ENCODE assay signal across 9 cellular contexts in genomic region chr11:105000167-105000566, GRCh38. TPM values are rescaled to one million over a fixed set of nuclear protein-coding genes. Genes with fewer than 3 reads are reported as not detected.
DNase-seq lines count a peak whose midpoint lies in the region; ATAC-seq and TF ChIP-seq lines count a peak whose summit lies in the region.
"Had no signal": no experiment of that assay in that cellular context is flagged by ENCODE, and none has a peak within 500 bp of the region (broad histone marks: within the 10 kb centered on the region; RNA-seq: fewer than 3 reads in every experiment).

No MANE protein-coding gene starts in this region.

- no peak for DNase-seq in DND-41
- peak; percentile 13 for DNase-seq in SK-MEL-5 (ENCODE audit: low read depth, low spot score)
- peak; percentile 69 for DNase-seq in islet precursor cell
- no peak for DNase-seq in D341Med (ENCODE audit: low spot score)
- no peak for DNase-seq in activated CD4-positive, CD25-positive, alpha-beta regulatory T cell treated with anti-CD3 and anti-CD28 coated beads, Interleukin-2, amount 50 U/mL, for 72 hours
- no peak for DNase-seq in NK-92 (lab: John Stamatoyannopoulos, UW; ENCODE audit: unreplicated experiment)
- DNase-seq: gastrocnemius medialis, retina had no signal

- no peaks in the 10 kb centered on the region for H3K27me3 ChIP-seq in DND-41 (ENCODE audit: insufficient read depth, low read length, poor library complexity)
- H3K27me3 ChIP-seq: gastrocnemius medialis had no signal

- no peak overlapping the region for H2AFZ ChIP-seq in DND-41 (ENCODE audit: low read depth, low read length)

- in situ Hi-C loops in SK-MEL-5 (cut with HindIII; ENCODE audit: low pct_unique_long_range_greater_than_20kb, low sequenced_read_pairs) = no loop called here

- peak; percentile 16 for TF ChIP-seq CTCF in DND-41 (IDR thresholded peaks at IDR 0.05; ENCODE audit: borderline replicate concordance, extremely low read depth, low read length, poor library complexity, severe bottlenecking)

- no peaks in the 10 kb centered on the region for H3K36me3 ChIP-seq in DND-41 (ENCODE audit: insufficient read depth, low read length)
- H3K36me3 ChIP-seq: gastrocnemius medialis had no signal

- H3K9me3 ChIP-seq in DND-41 (ENCODE audit: insufficient read depth, low read length, severe bottlenecking) = no peaks in the 10 kb centered on the region
- H3K9me3 ChIP-seq: gastrocnemius medialis had no signal

- H3K4me2 ChIP-seq in DND-41 (ENCODE audit: insufficient read depth, low read length) = no peak overlapping the region

- ATAC-seq in DND-41 (ENCODE audit: insufficient read depth, low read depth) (no peak), GM18868 (IDR thresholded peaks at IDR 0.05; ENCODE audit: unreplicated experiment) (peak; percentile 41)
- ATAC-seq: gastrocnemius medialis had no signal

- H3K9ac ChIP-seq in DND-41 (ENCODE audit: low read depth, low read length) = no peak overlapping the region

- no peaks in the 10 kb centered on the region for H4K20me1 ChIP-seq in DND-41 (ENCODE audit: insufficient read depth, low read length)

- H3K79me2 ChIP-seq in DND-41 (ENCODE audit: insufficient read depth, low read length) = no peaks in the 10 kb centered on the region

- no peaks in the 10 kb centered on the region for H3K4me1 ChIP-seq in DND-41 (ENCODE audit: insufficient read depth, low read length)
- H3K4me1 ChIP-seq: gastrocnemius medialis had no signal

- no peak overlapping the region for H3K4me3 ChIP-seq in DND-41 (ENCODE audit: low read depth in 1 of 2, low read length in 2 of 2)
- H3K4me3 ChIP-seq: gastrocnemius medialis had no signal

- H3K27ac ChIP-seq in DND-41 (ENCODE audit: low read length) = no peak overlapping the region
- H3K27ac ChIP-seq: gastrocnemius medialis had no signal

RNA-seq across cellular contexts. Expression of gene CASP5, which starts 22.8 kb away (rescaled TPM):
- total RNA-seq in SK-MEL-5 (2014; rRNA removed; shearing (Covaris generic)) = not detected in 2 replicates
- polyA plus RNA-seq in SK-MEL-5 (2015; cell fraction: cytosol; rRNA removed) = not detected in 2 replicates
- not detected in 2 replicates for polyA plus RNA-seq in SK-MEL-5 (2015; cell fraction: nucleus; rRNA removed)
- total RNA-seq: gastrocnemius medialis had no signal

RNA-seq across cellular contexts. Expression of gene CASP4, which starts 31.8 kb away (rescaled TPM):
- total RNA-seq in SK-MEL-5 (2014; rRNA removed; shearing (Covaris generic)) = 91.5 and 96.1 TPM in 2 replicates
- polyA plus RNA-seq in SK-MEL-5 (2015; cell fraction: cytosol; rRNA removed) = 53.2 and 54.5 TPM in 2 replicates
- 45.0 and 56.7 TPM in 2 replicates for polyA plus RNA-seq in SK-MEL-5 (2015; cell fraction: nucleus; rRNA removed)

RNA-seq across cellular contexts. Expression of gene CASP1, which starts 34.8 kb away (rescaled TPM):
- 16.9 and 20.7 TPM in 2 replicates for total RNA-seq in SK-MEL-5 (2014; rRNA removed; shearing (Covaris generic))
- polyA plus RNA-seq in SK-MEL-5 (2015; cell fraction: cytosol; rRNA removed) = 5.2 and 6.0 TPM in 2 replicates
- 16.8 and 26.3 TPM in 2 replicates for polyA plus RNA-seq in SK-MEL-5 (2015; cell fraction: nucleus; rRNA removed)

RNA-seq across cellular contexts. Expression of gene CARD16, which starts 45.0 kb away (rescaled TPM):
- total RNA-seq in SK-MEL-5 (2014; rRNA removed; shearing (Covaris generic)) = 19.3 and 19.5 TPM in 2 replicates
- 6.6 and 8.5 TPM in 2 replicates for polyA plus RNA-seq in SK-MEL-5 (2015; cell fraction: cytosol; rRNA removed)
- polyA plus RNA-seq in SK-MEL-5 (2015; cell fraction: nucleus; rRNA removed) = 1.2 TPM in 1 of 2 replicates, not detected in the other

Comparison
In these comparisons a context has a peak if more than half of its experiments do, and no peak if none do; other contexts are left out.
1. DNase-seq: peak in SK-MEL-5 (single experiment) and islet precursor cell (single experiment); none in DND-41 (single experiment), D341Med (single experiment), activated CD4-positive, CD25-positive, alpha-beta regulatory T cell treated with anti-CD3 and anti-CD28 coated beads, Interleukin-2, amount 50 U/mL, for 72 hours (single experiment) and NK-92 (single experiment).